In the genomic region with DNA sequence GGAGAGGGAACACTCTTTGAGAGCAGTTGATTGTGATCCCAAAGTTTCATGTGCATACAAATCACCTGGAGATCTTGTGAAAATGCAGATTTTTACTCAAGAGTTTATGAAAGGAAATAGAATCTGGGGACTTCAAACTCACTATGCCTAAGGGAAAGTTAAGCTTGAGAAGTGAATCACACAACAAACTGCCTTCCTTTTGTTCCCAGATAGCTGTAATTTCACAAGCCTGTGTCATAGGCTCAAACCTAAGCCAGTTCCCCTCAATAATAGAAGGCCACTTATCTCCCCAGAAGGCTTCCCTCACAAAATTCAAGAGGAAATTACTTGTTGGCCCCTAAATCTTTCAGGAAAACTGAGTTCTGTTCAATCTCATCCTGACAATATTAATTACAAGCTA, we compare ENCODE assay signal across 16 cellular contexts.
"Had no signal": no experiment of that assay in that cellular context is flagged by ENCODE, and none has a peak within 500 bp of the region (broad histone marks: within the 10 kb centered on the region; RNA-seq: fewer than 3 reads in every experiment).

No MANE protein-coding gene starts in this region.

- H3K4me1 Mint-ChIP-seq: activated CD4-positive, alpha-beta memory T cell treated with anti-CD3 and anti-CD28 coated beads, Interleukin-2, amount 10 ng/mL, durations not matched to agents 7 days and 5 days; activated naive CD4-positive, alpha-beta T cell treated with anti-CD3 and anti-CD28 coated beads, Interleukin-2, amount 10 ng/mL, durations not matched to agents 7 days and 5 days; naive B cell; stimulated activated effector memory CD8-positive, alpha-beta T cell treated with anti-CD3 and anti-CD28 coated beads, Interleukin-12 subunit alpha, Interleukin-12 subunit beta, amount 100 ng/mL, for 72 hours had no signal

- H3K27me3 Mint-ChIP-seq: activated CD4-positive, alpha-beta memory T cell treated with anti-CD3 and anti-CD28 coated beads, Interleukin-2, amount 10 ng/mL, durations not matched to agents 7 days and 5 days; activated naive CD4-positive, alpha-beta T cell treated with anti-CD3 and anti-CD28 coated beads, Interleukin-2, amount 10 ng/mL, durations not matched to agents 7 days and 5 days; activated T-cell treated with anti-CD3 and anti-CD28 coated beads, Interleukin-2, amount 50 U/mL, for 24 hours; naive B cell had no signal

- H3K36me3 ChIP-seq: esophagus squamous epithelium, thoracic aorta, WERI-Rb-1 had no signal

- H3K4me3 Mint-ChIP-seq: activated CD4-positive, alpha-beta memory T cell treated with anti-CD3 and anti-CD28 coated beads, Interleukin-2, amount 10 ng/mL, durations not matched to agents 7 days and 5 days; activated naive CD4-positive, alpha-beta T cell treated with anti-CD3 and anti-CD28 coated beads, Interleukin-2, amount 10 ng/mL, durations not matched to agents 7 days and 5 days; activated T-cell treated with anti-CD3 and anti-CD28 coated beads, Interleukin-2, amount 50 U/mL, for 24 hours; naive B cell; stimulated activated effector memory CD8-positive, alpha-beta T cell treated with anti-CD3 and anti-CD28 coated beads, Interleukin-12 subunit alpha, Interleukin-12 subunit beta, amount 100 ng/mL, for 72 hours had no signal

- H3K9me3 ChIP-seq: esophagus squamous epithelium, thoracic aorta had no signal

- H3K9ac ChIP-seq: parathyroid adenoma had no signal

- H3K4me3 ChIP-seq: dorsolateral prefrontal cortex, esophagus squamous epithelium, thoracic aorta had no signal

- H3K27ac Mint-ChIP-seq: activated CD4-positive, alpha-beta memory T cell treated with anti-CD3 and anti-CD28 coated beads, Interleukin-2, amount 10 ng/mL, durations not matched to agents 7 days and 5 days; activated naive CD4-positive, alpha-beta T cell treated with anti-CD3 and anti-CD28 coated beads, Interleukin-2, amount 10 ng/mL, durations not matched to agents 7 days and 5 days; activated T-cell treated with anti-CD3 and anti-CD28 coated beads, Interleukin-2, amount 50 U/mL, for 24 hours; naive B cell; stimulated activated effector memory CD8-positive, alpha-beta T cell treated with anti-CD3 and anti-CD28 coated beads, Interleukin-12 subunit alpha, Interleukin-12 subunit beta, amount 100 ng/mL, for 72 hours had no signal

- H3K36me3 Mint-ChIP-seq: activated naive CD4-positive, alpha-beta T cell treated with anti-CD3 and anti-CD28 coated beads, Interleukin-2, amount 10 ng/mL, durations not matched to agents 7 days and 5 days; naive B cell; stimulated activated effector memory CD8-positive, alpha-beta T cell treated with anti-CD3 and anti-CD28 coated beads, Interleukin-12 subunit alpha, Interleukin-12 subunit beta, amount 100 ng/mL, for 72 hours had no signal

- H3K79me2 ChIP-seq: parathyroid adenoma had no signal

- H3K27me3 ChIP-seq: esophagus squamous epithelium had no signal

- H3K9me3 Mint-ChIP-seq: activated naive CD4-positive, alpha-beta T cell treated with anti-CD3 and anti-CD28 coated beads, Interleukin-2, amount 10 ng/mL, durations not matched to agents 7 days and 5 days; activated T-cell treated with anti-CD3 and anti-CD28 coated beads, Interleukin-2, amount 50 U/mL, for 24 hours; stimulated activated effector memory CD8-positive, alpha-beta T cell treated with anti-CD3 and anti-CD28 coated beads, Interleukin-12 subunit alpha, Interleukin-12 subunit beta, amount 100 ng/mL, for 72 hours had no signal

- DNase-seq: activated CD4-positive, alpha-beta memory T cell treated with anti-CD3 and anti-CD28 coated beads, Interleukin-2, amount 10 ng/mL, durations not matched to agents 7 days and 5 days; activated CD4-positive, alpha-beta T cell treated with anti-CD3 and anti-CD28 coated beads for 4 hours; activated naive CD4-positive, alpha-beta T cell treated with anti-CD3 and anti-CD28 coated beads, Interleukin-2, amount 10 ng/mL, durations not matched to agents 7 days and 5 days; activated T-cell treated with anti-CD3 and anti-CD28 coated beads, Interleukin-2, amount 50 U/mL, for 24 hours; dorsolateral prefrontal cortex; esophagus squamous epithelium; glutamatergic neuron; kidney glomerular epithelial cell; naive B cell; stimulated activated CD4-positive, alpha-beta T cell treated with anti-CD3 and anti-CD28 coated beads, Interleukin-12 subunit alpha, Interleukin-12 subunit beta, amount 100 ng/mL, for 4 hours; stimulated activated CD4-positive, alpha-beta T cell treated with anti-CD3 and anti-CD28 coated beads, Interleukin-2, amount 100 ng/mL, for 24 hours; T-helper 1 cell; WERI-Rb-1 had no signal

- H3K27ac ChIP-seq: dorsolateral prefrontal cortex, esophagus squamous epithelium, parathyroid adenoma, thoracic aorta, WERI-Rb-1 had no signal

- H2AFZ ChIP-seq: parathyroid adenoma had no signal

- H3K4me1 ChIP-seq: esophagus squamous epithelium, parathyroid adenoma had no signal
